Comparison of ENCODE assay signal across 34 cellular contexts in the genomic region with DNA sequence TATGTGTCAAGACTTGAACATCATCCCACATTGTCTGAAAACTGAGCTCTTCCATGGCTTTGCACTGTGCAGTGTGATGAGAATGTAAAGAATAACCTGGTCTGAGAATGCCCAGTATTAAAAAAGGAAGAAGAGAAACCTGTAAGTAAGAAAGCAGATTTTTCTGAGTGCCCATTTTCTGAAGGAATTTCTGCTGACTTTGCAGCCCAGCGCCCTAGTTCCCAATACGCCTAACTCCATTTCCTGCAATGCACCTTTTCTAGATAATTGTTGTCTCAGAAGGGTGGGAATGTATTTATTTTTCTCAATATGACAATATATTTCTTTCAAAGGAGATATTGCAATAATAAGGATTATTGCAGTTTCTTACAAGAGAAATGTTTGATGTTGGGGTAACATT.
"Had no signal": no experiment of that assay in that cellular context is flagged by ENCODE, and none has a peak within 500 bp of the region (broad histone marks: within the 10 kb centered on the region; RNA-seq: fewer than 3 reads in every experiment).

No MANE protein-coding gene starts in this region.

- H3K36me3 ChIP-seq: MG63 had no signal

- H3K27me3 ChIP-seq: MG63 had no signal

- H3K4me3 ChIP-seq: MG63 had no signal

- DNase-seq: Karpas-422, Kasumi-1, MG63, MM.1S, MV-4-11, NCI-H1048, NCI-H1092, NCI-H1092 treated with DMSO at 0.1 percent for 48 hours, NCI-H1105, NCI-H1105 treated with DMSO at 0.1 percent for 48 hours, NCI-H1417, NCI-H1417 treated with DMSO at 0.1 percent for 48 hours, NCI-H1436, NCI-H1436 treated with DMSO at 0.1 percent for 48 hours, NCI-H146, NCI-H1694, NCI-H1694 treated with DMSO at 0.1 percent for 48 hours, NCI-H187, NCI-H187 treated with DMSO at 0.1 percent for 48 hours, NCI-H1930, NCI-H2029, NCI-H2029 treated with DMSO at 0.1 percent for 48 hours, NCI-H2081, NCI-H2081 treated with DMSO at 0.1 percent for 48 hours, NCI-H2107, NCI-H2171, NCI-H2171 treated with DMSO at 0.1 percent for 48 hours, NCI-H2227 treated with DMSO at 0.1 percent for 48 hours, NCI-H226, NCI-H345, NCI-H446, NCI-H446 treated with DMSO at 0.1 percent for 48 hours, NCI-H510A, NCI-H510A treated with DMSO at 0.1 percent for 48 hours had no signal
